23 cellular contexts compared by ENCODE assay signal in the genomic region with DNA sequence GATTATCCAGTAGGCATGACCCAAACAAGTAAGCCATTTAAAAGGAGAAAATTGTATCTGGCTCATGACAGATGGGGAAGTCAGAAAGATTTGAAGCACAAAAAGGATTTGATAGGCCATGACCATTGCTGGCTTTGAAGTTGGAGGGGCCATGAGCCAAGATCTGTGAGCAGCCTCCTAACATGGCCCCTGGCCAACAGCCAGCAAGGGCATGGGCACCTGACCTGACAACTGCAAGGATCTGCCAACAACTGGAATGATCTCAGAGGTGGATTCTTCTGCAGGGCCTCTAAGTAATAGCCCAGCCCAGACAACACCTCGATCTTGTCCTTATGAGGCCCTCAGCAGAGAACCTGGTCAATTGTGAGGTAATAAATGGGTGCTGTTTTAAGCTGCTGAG.
DNase-seq lines count a peak whose midpoint lies in the region; TF ChIP-seq lines count a peak whose summit lies in the region.
"Had no signal": no experiment of that assay in that cellular context is flagged by ENCODE, and none has a peak within 500 bp of the region (broad histone marks: within the 10 kb centered on the region; RNA-seq: fewer than 3 reads in every experiment).

No MANE protein-coding gene starts in this region.

- H3K23ac ChIP-seq in H9 (ENCODE audit: insufficient read length, low read depth, low read length): no peak overlapping the region

- H4K5ac ChIP-seq in H9 (ENCODE audit: insufficient read length, low read depth, low read length): no peak overlapping the region

- peaks cover 28 to 29% of the 10 kb centered on the region in 2 experiments for H3K4me1 Mint-ChIP-seq in H9
- H3K4me1 Mint-ChIP-seq in glutamatergic neuron (ENCODE audit: low read depth, unreplicated experiment): peaks cover 65% of the 10 kb centered on the region
- H3K4me1 Mint-ChIP-seq: CD14-positive monocyte; CD8-positive, alpha-beta memory T cell had no signal

- no CpG with 5 or more reads among the region's 1 CpG for WGBS in H9 (ENCODE audit: extremely low coverage, insufficient read length, low lambda C conversion rate)

- H3K56ac ChIP-seq in H9 (ENCODE audit: insufficient read length, low read depth, low read length): no peak overlapping the region

- no peaks in the 10 kb centered on the region for H4K20me1 ChIP-seq in H9 (ENCODE audit: control insufficient read depth, insufficient read depth, insufficient read length)
- H4K20me1 ChIP-seq: BLaER1 treated with 17β-estradiol and CSF1 and Interleukin-3, amounts not matched to agents 10 nM and 100 nM had no signal

- no peak overlapping the region for H3K4me3 Mint-ChIP-seq in H9
- H3K4me3 Mint-ChIP-seq in glutamatergic neuron (ENCODE audit: unreplicated experiment): no peak overlapping the region
- H3K4me3 Mint-ChIP-seq: CD14-positive monocyte; CD4-positive, alpha-beta T cell; CD8-positive, alpha-beta memory T cell; GM23338; HFFc6 had no signal

- no peak overlapping the region for H3K4me3 ChIP-seq in MG63
- H3K4me3 ChIP-seq: A549; BLaER1 treated with 17β-estradiol and CSF1 and Interleukin-3, amounts not matched to agents 10 nM and 100 nM; GM12878; GM23338; HAP-1 had no signal

- H3K36me3 Mint-ChIP-seq in H9 (ENCODE audit: insufficient read depth in 1 of 3, low read depth in 3 of 3) (no peaks in the 10 kb centered on the region), glutamatergic neuron (ENCODE audit: unreplicated experiment) (peaks cover 4% of the 10 kb centered on the region)
- H3K36me3 Mint-ChIP-seq: CD14-positive monocyte; CD8-positive, alpha-beta memory T cell had no signal

- peaks cover 5% of the 10 kb centered on the region for H3K36me3 ChIP-seq in MG63
- H3K36me3 ChIP-seq: BE2C; BLaER1 treated with 17β-estradiol and CSF1 and Interleukin-3, amounts not matched to agents 10 nM and 100 nM; HAP-1 had no signal

- H3K9me3 ChIP-seq in H9 (ENCODE audit: control insufficient read depth, low read depth, low read length): no peaks in the 10 kb centered on the region
- H3K9me3 ChIP-seq in MG63: peaks cover 3% of the 10 kb centered on the region
- H3K9me3 ChIP-seq: A549; BE2C; BLaER1 treated with 17β-estradiol and CSF1 and Interleukin-3, amounts not matched to agents 10 nM and 100 nM; HAP-1 had no signal

- no peak overlapping the region for H2BK15ac ChIP-seq in H9 (ENCODE audit: low read depth, low read length)

- no peak for TF ChIP-seq CTCF in H9 (conservative IDR thresholded peaks at IDR 0.05)
- no peak for TF ChIP-seq CTCF in glutamatergic neuron (IDR thresholded peaks at IDR 0.05; ENCODE audit: partially characterized antibody, unreplicated experiment)

- no peak overlapping the region for H3K14ac ChIP-seq in H9 (ENCODE audit: insufficient read depth, low read length)

- no peaks in the 10 kb centered on the region for H3K79me2 ChIP-seq in H9 (ENCODE audit: insufficient read depth, low read length)

- DNase-seq in H9: peak; percentile 1
- DNase-seq in MG63: peak; percentile 52
- DNase-seq in glutamatergic neuron: no peak
- no peak for DNase-seq in stimulated activated CD4-positive, alpha-beta T cell treated with anti-CD3 and anti-CD28 coated beads, Interleukin-1b, Interleukin-23, amount 100 ng/mL, for 48 hours
- no peak for DNase-seq in activated CD4-positive, alpha-beta T cell treated with anti-CD3 and anti-CD28 coated beads, Interleukin-2, amount 50 U/mL, for 1 hour
- no peak for DNase-seq in activated CD8-positive, alpha-beta memory T cell treated with anti-CD3 and anti-CD28 coated beads for 24 hours
- DNase-seq: 8988T; ACHN; AML-193; BE2C; CD4-positive, alpha-beta T cell; CD8-positive, alpha-beta memory T cell; DMS 273 treated with DMSO at 0.1 percent for 48 hours; DMS79; EL; GDM1; HFFc6 had no signal

- H3K27me3 ChIP-seq in H9 (ENCODE audit: insufficient read depth, low read length): no peaks in the 10 kb centered on the region
- no peaks in the 10 kb centered on the region for H3K27me3 ChIP-seq in MG63
- H3K27me3 ChIP-seq: BE2C; BLaER1 treated with 17β-estradiol and CSF1 and Interleukin-3, amounts not matched to agents 10 nM and 100 nM had no signal

- no peak overlapping the region for H2BK12ac ChIP-seq in H9 (ENCODE audit: insufficient read length, low read depth, low read length)

- no peak overlapping the region for H2AFZ ChIP-seq in H9 (ENCODE audit: low read length)
- H2AFZ ChIP-seq: GM23338 had no signal

- H3K79me1 ChIP-seq in H9 (ENCODE audit: insufficient read depth, low read depth, low read length, poor library complexity, severe bottlenecking): no peaks in the 10 kb centered on the region

- H2AK5ac ChIP-seq in H9 (ENCODE audit: insufficient read length, low read length): no peak overlapping the region

- H3K27ac Mint-ChIP-seq in H9 (no peak overlapping the region; a peak in 2 of 7 replicates), glutamatergic neuron (ENCODE audit: unreplicated experiment) (peak overlapping the region; percentile 30)
- H3K27ac Mint-ChIP-seq: CD14-positive monocyte; CD4-positive, alpha-beta T cell; CD8-positive, alpha-beta memory T cell; GM23338; HFFc6 had no signal

- H3T11ph ChIP-seq in H9 (ENCODE audit: low read length): no peak overlapping the region

- H2BK5ac ChIP-seq in H9 (ENCODE audit: insufficient read length, low read length): no peak overlapping the region

- H2BK120ac ChIP-seq in H9 (ENCODE audit: low read depth, low read length, poor library complexity, severe bottlenecking): no peak overlapping the region

- H3K27ac ChIP-seq in H9 (ENCODE audit: insufficient read length, low read depth, low read length): no peak overlapping the region
- H3K27ac ChIP-seq: A549; BLaER1 treated with 17β-estradiol and CSF1 and Interleukin-3, amounts not matched to agents 10 nM and 100 nM had no signal

- H3K27me3 Mint-ChIP-seq in H9 (ENCODE audit: low read depth) (no peaks in the 10 kb centered on the region), glutamatergic neuron (ENCODE audit: unreplicated experiment) (peaks cover 7% of the 10 kb centered on the region)

- no peak overlapping the region for H3K4ac ChIP-seq in H9 (ENCODE audit: low read depth, low read length)

- no peak overlapping the region for H3K18ac ChIP-seq in H9 (ENCODE audit: insufficient read length, low read depth, low read length)

- no peak overlapping the region for H3K9ac ChIP-seq in H9 (ENCODE audit: extremely low read depth, insufficient read length, low read length)
- H3K9ac ChIP-seq: BLaER1 treated with 17β-estradiol and CSF1 and Interleukin-3, amounts not matched to agents 10 nM and 100 nM had no signal

- H4K91ac ChIP-seq in H9 (ENCODE audit: insufficient read length, low read depth, low read length): no peak overlapping the region

- no peak overlapping the region for H3K4me2 ChIP-seq in H9 (ENCODE audit: insufficient read depth, insufficient read length, low read length)
- H3K4me2 ChIP-seq: A549, GM23338 had no signal

- no peak overlapping the region for H4K8ac ChIP-seq in H9 (replicated peaks; ENCODE audit: insufficient read length, low read depth, low read length)

- peaks cover 4% of the 10 kb centered on the region; the same call in 1 of the 2 replicates for H3K4me1 ChIP-seq in H9 (ENCODE audit: insufficient read depth, low read length)
- H3K4me1 ChIP-seq: BE2C, HAP-1 had no signal

- H3K23me2 ChIP-seq in H9 (ENCODE audit: insufficient read length, low read depth, low read length, poor library complexity, severe bottlenecking): no peaks in the 10 kb centered on the region

- H3K9me3 Mint-ChIP-seq in H9: no peaks in the 10 kb centered on the region
- peaks cover 9% of the 10 kb centered on the region for H3K9me3 Mint-ChIP-seq in glutamatergic neuron (ENCODE audit: unreplicated experiment)
- H3K9me3 Mint-ChIP-seq: CD4-positive, alpha-beta T cell; CD8-positive, alpha-beta memory T cell; GM23338; HFFc6 had no signal

- no peak overlapping the region for H2BK20ac ChIP-seq in H9 (ENCODE audit: low read depth, low read length, poor library complexity, severe bottlenecking)

Comparison
In these comparisons a context has a peak if more than half of its experiments do, and no peak if none do; other contexts are left out.
1. DNase-seq: peak in H9 (single experiment) and MG63 (single experiment); none in glutamatergic neuron (single experiment), stimulated activated CD4-positive, alpha-beta T cell treated with anti-CD3 and anti-CD28 coated beads, Interleukin-1b, Interleukin-23, amount 100 ng/mL, for 48 hours (single experiment), activated CD4-positive, alpha-beta T cell treated with anti-CD3 and anti-CD28 coated beads, Interleukin-2, amount 50 U/mL, for 1 hour (single experiment) and activated CD8-positive, alpha-beta memory T cell treated with anti-CD3 and anti-CD28 coated beads for 24 hours (single experiment).